In genomic region chr1:189977184-189977583, GRCh38 we compare ENCODE assay signal across 26 cellular contexts.
"Had no signal": no experiment of that assay in that cellular context is flagged by ENCODE, and none has a peak within 500 bp of the region (broad histone marks: within the 10 kb centered on the region; RNA-seq: fewer than 3 reads in every experiment).

No MANE protein-coding gene starts in this region.

- H3K4me3 ChIP-seq: colonic mucosa, esophagus muscularis mucosa, gastroesophageal sphincter, heart right ventricle, lower lobe of right lung, ovary, psoas muscle, sigmoid colon, stomach, tibial artery had no signal

- H3K27ac ChIP-seq: colonic mucosa, esophagus muscularis mucosa, foreskin keratinocyte, gastroesophageal sphincter, heart right ventricle, lower lobe of right lung, ovary, psoas muscle, sigmoid colon, stomach, tibial artery had no signal

- DNase-seq: colonic mucosa; effector CD8-positive, alpha-beta T cell; foreskin keratinocyte; glutamatergic neuron; heart right ventricle; hippocampal formation; immature natural killer cell; islet precursor cell; kidney glomerular epithelial cell; left ventricle myocardium superior; lower lobe of right lung; natural killer cell; occipital lobe; ovary; psoas muscle; right cardiac atrium; sigmoid colon; stimulated activated CD4-positive, alpha-beta T cell treated with anti-CD3 and anti-CD28 coated beads, Interleukin-2, amount 100 ng/mL, for 24 hours; stimulated activated CD4-positive, alpha-beta T cell treated with anti-CD3 and anti-CD28 coated beads, Interleukin-4, amount 100 ng/mL, for 24 hours; stimulated activated naive CD4-positive, alpha-beta T cell treated with Interleukin-2 at 50 U/mL for 16 hours; stomach; tibial artery had no signal

- H3K9me3 ChIP-seq: colonic mucosa, ovary had no signal

- H3K36me3 ChIP-seq: colonic mucosa, esophagus muscularis mucosa, gastroesophageal sphincter, heart right ventricle, lower lobe of right lung, ovary, sigmoid colon, stomach, tibial artery had no signal

- ATAC-seq: foreskin keratinocyte; gastroesophageal sphincter; heart right ventricle; left ventricle myocardium superior; lower lobe of right lung; natural killer cell; psoas muscle; right cardiac atrium; stimulated activated effector memory CD8-positive, alpha-beta T cell treated with anti-CD3 and anti-CD28 coated beads, Interleukin-12 subunit alpha, Interleukin-12 subunit beta, amount 100 ng/mL, for 72 hours had no signal

- FAIRE-seq: endothelial cell of umbilical vein had no signal

- H3K4me1 ChIP-seq: colonic mucosa, esophagus muscularis mucosa, foreskin keratinocyte, gastroesophageal sphincter, heart right ventricle, lower lobe of right lung, psoas muscle, sigmoid colon, stomach, tibial artery had no signal

- H3K27me3 ChIP-seq: colonic mucosa, esophagus muscularis mucosa, foreskin keratinocyte, gastroesophageal sphincter, heart right ventricle, ovary, sigmoid colon, stomach, tibial artery had no signal
